ENCODE assay signal across 19 cellular contexts in genomic region chr19:31504221-31504620, GRCh38.
A peak's percentile ranks its signal among the peaks of the same experiment; 100 is the strongest.
DNase-seq lines count a peak whose midpoint lies in the region; ATAC-seq and TF ChIP-seq lines count a peak whose summit lies in the region.
"Had no signal": no experiment of that assay in that cellular context is flagged by ENCODE, and none has a peak within 500 bp of the region (broad histone marks: within the 10 kb centered on the region; RNA-seq: fewer than 3 reads in every experiment).

No MANE protein-coding gene starts in this region.

- H3K4me1 Mint-ChIP-seq in stimulated activated effector memory CD8-positive, alpha-beta T cell treated with anti-CD3 and anti-CD28 coated beads, Interleukin-12 subunit alpha, Interleukin-12 subunit beta, amount 100 ng/mL, for 72 hours, result no peaks in the 10 kb centered on the region
- H3K4me1 Mint-ChIP-seq: CD14-positive monocyte; CD4-positive, alpha-beta memory T cell had no signal

- H3K9me3 Mint-ChIP-seq in stimulated activated effector memory CD8-positive, alpha-beta T cell treated with anti-CD3 and anti-CD28 coated beads, Interleukin-12 subunit alpha, Interleukin-12 subunit beta, amount 100 ng/mL, for 72 hours, result no peaks in the 10 kb centered on the region

- H3K36me3 ChIP-seq in right atrium auricular region, result no peaks in the 10 kb centered on the region
- no peaks in the 10 kb centered on the region for H3K36me3 ChIP-seq in heart left ventricle
- H3K36me3 ChIP-seq: BLaER1 had no signal

- WGBS in heart left ventricle, 4 donors, result 68 to 83% (median 78%) methylated on average over 2 of the region's 2 CpGs

- no peaks in the 10 kb centered on the region for H3K27me3 ChIP-seq in right atrium auricular region
- H3K27me3 ChIP-seq in heart left ventricle, result peaks cover 0 to 16% (median 0%) of the 10 kb centered on the region in 9 donors
- H3K27me3 ChIP-seq: BLaER1 had no signal

- DNase-seq in right atrium auricular region (ENCODE audit: low spot score), result peak; percentile 36
- no peak for DNase-seq in heart left ventricle
- DNase-seq in left kidney (ENCODE audit: low read depth, low spot score), result peak; percentile 65
- DNase-seq in stimulated activated effector memory CD8-positive, alpha-beta T cell treated with anti-CD3 and anti-CD28 coated beads, Interleukin-12 subunit alpha, Interleukin-12 subunit beta, amount 100 ng/mL, for 72 hours (ENCODE audit: low spot score in 2 of 2), result peak in 1 of 2 donors; percentile 13
- DNase-seq in stimulated activated CD4-positive, alpha-beta T cell treated with anti-CD3 and anti-CD28 coated beads, Interleukin-12 subunit alpha, Interleukin-12 subunit beta, amount 100 ng/mL, for 4 hours, result no peak
- DNase-seq in KG1 (lab: John Stamatoyannopoulos, UW), result no peak
- DNase-seq: CD4-positive, alpha-beta memory T cell; DMS153; DMS79; GDM1; GOT3; H7; IMR-90 had no signal

- no peak for TF ChIP-seq CTCF in right atrium auricular region (IDR thresholded peaks at IDR 0.05)
- no peak for TF ChIP-seq CTCF in heart left ventricle (IDR thresholded peaks at IDR 0.05)

- H3K4me3 Mint-ChIP-seq in stimulated activated effector memory CD8-positive, alpha-beta T cell treated with anti-CD3 and anti-CD28 coated beads, Interleukin-12 subunit alpha, Interleukin-12 subunit beta, amount 100 ng/mL, for 72 hours, result no peak overlapping the region
- H3K4me3 Mint-ChIP-seq: CD14-positive monocyte had no signal

- H3K4me1 ChIP-seq in right atrium auricular region (no peaks in the 10 kb centered on the region), heart left ventricle (no peaks in the 10 kb centered on the region)

- H3K9me3 ChIP-seq in right atrium auricular region, result no peaks in the 10 kb centered on the region
- no peaks in the 10 kb centered on the region for H3K9me3 ChIP-seq in heart left ventricle
- H3K9me3 ChIP-seq: BLaER1 had no signal

- H3K27ac Mint-ChIP-seq in stimulated activated effector memory CD8-positive, alpha-beta T cell treated with anti-CD3 and anti-CD28 coated beads, Interleukin-12 subunit alpha, Interleukin-12 subunit beta, amount 100 ng/mL, for 72 hours, result peak overlapping the region; percentile 53
- H3K27ac Mint-ChIP-seq: CD4-positive, alpha-beta memory T cell had no signal

- intact Hi-C loops in heart left ventricle (cut with DNase I), result no loop called here

- TF ChIP-seq POLR2A in heart left ventricle (IDR thresholded peaks at IDR 0.05), result no peak

- no peak for ATAC-seq in heart left ventricle
- ATAC-seq in stimulated activated effector memory CD8-positive, alpha-beta T cell treated with anti-CD3 and anti-CD28 coated beads, Interleukin-12 subunit alpha, Interleukin-12 subunit beta, amount 100 ng/mL, for 72 hours, result no peak
- ATAC-seq in HG03521 (IDR thresholded peaks at IDR 0.05; ENCODE audit: unreplicated experiment), result no peak
- no peak for ATAC-seq in HG02759 (IDR thresholded peaks at IDR 0.05; ENCODE audit: unreplicated experiment)

- H3K4me3 ChIP-seq in right atrium auricular region (no peak overlapping the region), heart left ventricle (no peak overlapping the region)
- H3K4me3 ChIP-seq: BLaER1 had no signal

- H3K36me3 Mint-ChIP-seq in stimulated activated effector memory CD8-positive, alpha-beta T cell treated with anti-CD3 and anti-CD28 coated beads, Interleukin-12 subunit alpha, Interleukin-12 subunit beta, amount 100 ng/mL, for 72 hours, result no peaks in the 10 kb centered on the region
- H3K36me3 Mint-ChIP-seq: CD14-positive monocyte; CD4-positive, alpha-beta memory T cell had no signal

- H3K27ac ChIP-seq in right atrium auricular region (no peak overlapping the region), heart left ventricle (no peak overlapping the region)
- H3K27ac ChIP-seq: 22Rv1, BLaER1, HL-60 had no signal

Comparison
In these comparisons a context has a peak if more than half of its experiments do, and no peak if none do; other contexts are left out.
1. DNase-seq: peak in right atrium auricular region (single experiment) and left kidney (single experiment); none in heart left ventricle (0 of 5), stimulated activated CD4-positive, alpha-beta T cell treated with anti-CD3 and anti-CD28 coated beads, Interleukin-12 subunit alpha, Interleukin-12 subunit beta, amount 100 ng/mL, for 4 hours (single experiment) and KG1 (single experiment).